ENCODE assay signal across 8 cellular contexts in genomic region chr12:32533971-32534590, GRCh38.
A peak's percentile ranks its signal among the peaks of the same experiment; 100 is the strongest.
DNase-seq lines count a peak whose midpoint lies in the region; ATAC-seq and TF ChIP-seq lines count a peak whose summit lies in the region.

No MANE protein-coding gene starts in this region.

- H3K27me3 ChIP-seq in neutrophil = no peaks in the 10 kb centered on the region

- DNase-seq in NK-92 treated with Interleukin-12 subunit alpha and Interleukin-12 subunit beta, amount 100 ng/mL, for 24 hours (lab: John Stamatoyannopoulos, UW) = peak; percentile 7
- DNase-seq in NK-92 (lab: John Stamatoyannopoulos, UW; ENCODE audit: unreplicated experiment) (no peak), RPMI8226 (peak; percentile 76), fibroblast of pulmonary artery (ENCODE audit: low read depth) (peak; percentile 88)
- no peak for DNase-seq in stimulated activated naive CD4-positive, alpha-beta T cell (lab: John Stamatoyannopoulos, UW)

- peaks cover 4% of the 10 kb centered on the region for H3K36me3 ChIP-seq in neutrophil

- H3K9me3 ChIP-seq in neutrophil = no peaks in the 10 kb centered on the region

- peaks cover 37 to 49% of the 10 kb centered on the region in 2 experiments for H3K4me1 ChIP-seq in neutrophil (ENCODE audit: control insufficient read depth in 1 of 2, insufficient read depth in 1 of 2, low read depth in 1 of 2, low read length in 1 of 2)

- ATAC-seq in HG02981 (IDR thresholded peaks at IDR 0.05; ENCODE audit: unreplicated experiment) = peak; percentile 64
- no peak for ATAC-seq in HG03196 (IDR thresholded peaks at IDR 0.05; ENCODE audit: unreplicated experiment)

- H3K27ac ChIP-seq in neutrophil = peak overlapping the region; percentile 82

- TF ChIP-seq CTCF in fibroblast of pulmonary artery (IDR thresholded peaks at IDR 0.05; ENCODE audit: low read length, missing control alignments) (no peak), neutrophil (IDR thresholded peaks at IDR 0.05) (no peak)

- H3K4me3 ChIP-seq in fibroblast of pulmonary artery (replicated peaks; ENCODE audit: low read depth, low read length) (peak overlapping the region; percentile 60), neutrophil (ENCODE audit: low read depth in 1 of 2, low read length in 1 of 2) (peak overlapping the region; percentile 16 to 49)

Comparison
In these comparisons a context has a peak if more than half of its experiments do, and no peak if none do; other contexts are left out.
1. DNase-seq: peak in NK-92 treated with Interleukin-12 subunit alpha and Interleukin-12 subunit beta, amount 100 ng/mL, for 24 hours (single experiment), RPMI8226 (single experiment) and fibroblast of pulmonary artery (single experiment); none in NK-92 (single experiment) and stimulated activated naive CD4-positive, alpha-beta T cell (0 of 6).